ENCODE assay signal across 1 cellular context in the genomic region with DNA sequence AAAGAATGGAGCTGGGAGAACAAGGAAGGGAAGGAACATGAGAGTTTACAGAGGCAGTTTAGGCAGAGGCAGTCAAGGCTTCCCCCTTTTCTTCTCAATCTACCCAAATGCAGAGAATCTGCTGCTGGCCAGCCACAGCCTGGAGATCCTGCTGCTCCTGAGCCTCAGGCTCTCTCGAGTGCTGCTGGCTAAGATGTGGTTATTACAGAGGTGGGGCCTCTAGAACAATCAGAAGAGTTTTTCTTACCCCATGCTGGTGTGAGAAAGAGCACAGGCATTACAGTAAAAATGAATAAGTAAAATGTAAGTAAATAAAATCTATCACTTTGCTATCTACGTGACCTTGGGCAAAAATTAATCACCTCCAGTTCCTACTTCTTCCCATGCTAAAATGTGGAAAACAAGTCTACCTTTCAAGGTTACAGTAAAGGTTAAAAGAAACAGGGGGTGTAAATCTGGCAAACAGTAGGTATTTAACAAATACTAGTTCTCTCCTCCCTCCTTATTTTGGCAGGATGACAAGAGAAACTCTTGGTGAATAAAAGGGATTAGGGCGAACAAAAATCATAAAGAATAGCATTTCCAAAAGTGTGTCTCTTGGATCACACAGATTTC.
TF ChIP-seq lines count a peak whose summit lies in the region.

No MANE protein-coding gene starts in this region.

TF ChIP-seq in GM23338, 12 proteins besides CTCF, POLR2A, EP300 and RAD21:
- TF ChIP-seq, protein P1, sequence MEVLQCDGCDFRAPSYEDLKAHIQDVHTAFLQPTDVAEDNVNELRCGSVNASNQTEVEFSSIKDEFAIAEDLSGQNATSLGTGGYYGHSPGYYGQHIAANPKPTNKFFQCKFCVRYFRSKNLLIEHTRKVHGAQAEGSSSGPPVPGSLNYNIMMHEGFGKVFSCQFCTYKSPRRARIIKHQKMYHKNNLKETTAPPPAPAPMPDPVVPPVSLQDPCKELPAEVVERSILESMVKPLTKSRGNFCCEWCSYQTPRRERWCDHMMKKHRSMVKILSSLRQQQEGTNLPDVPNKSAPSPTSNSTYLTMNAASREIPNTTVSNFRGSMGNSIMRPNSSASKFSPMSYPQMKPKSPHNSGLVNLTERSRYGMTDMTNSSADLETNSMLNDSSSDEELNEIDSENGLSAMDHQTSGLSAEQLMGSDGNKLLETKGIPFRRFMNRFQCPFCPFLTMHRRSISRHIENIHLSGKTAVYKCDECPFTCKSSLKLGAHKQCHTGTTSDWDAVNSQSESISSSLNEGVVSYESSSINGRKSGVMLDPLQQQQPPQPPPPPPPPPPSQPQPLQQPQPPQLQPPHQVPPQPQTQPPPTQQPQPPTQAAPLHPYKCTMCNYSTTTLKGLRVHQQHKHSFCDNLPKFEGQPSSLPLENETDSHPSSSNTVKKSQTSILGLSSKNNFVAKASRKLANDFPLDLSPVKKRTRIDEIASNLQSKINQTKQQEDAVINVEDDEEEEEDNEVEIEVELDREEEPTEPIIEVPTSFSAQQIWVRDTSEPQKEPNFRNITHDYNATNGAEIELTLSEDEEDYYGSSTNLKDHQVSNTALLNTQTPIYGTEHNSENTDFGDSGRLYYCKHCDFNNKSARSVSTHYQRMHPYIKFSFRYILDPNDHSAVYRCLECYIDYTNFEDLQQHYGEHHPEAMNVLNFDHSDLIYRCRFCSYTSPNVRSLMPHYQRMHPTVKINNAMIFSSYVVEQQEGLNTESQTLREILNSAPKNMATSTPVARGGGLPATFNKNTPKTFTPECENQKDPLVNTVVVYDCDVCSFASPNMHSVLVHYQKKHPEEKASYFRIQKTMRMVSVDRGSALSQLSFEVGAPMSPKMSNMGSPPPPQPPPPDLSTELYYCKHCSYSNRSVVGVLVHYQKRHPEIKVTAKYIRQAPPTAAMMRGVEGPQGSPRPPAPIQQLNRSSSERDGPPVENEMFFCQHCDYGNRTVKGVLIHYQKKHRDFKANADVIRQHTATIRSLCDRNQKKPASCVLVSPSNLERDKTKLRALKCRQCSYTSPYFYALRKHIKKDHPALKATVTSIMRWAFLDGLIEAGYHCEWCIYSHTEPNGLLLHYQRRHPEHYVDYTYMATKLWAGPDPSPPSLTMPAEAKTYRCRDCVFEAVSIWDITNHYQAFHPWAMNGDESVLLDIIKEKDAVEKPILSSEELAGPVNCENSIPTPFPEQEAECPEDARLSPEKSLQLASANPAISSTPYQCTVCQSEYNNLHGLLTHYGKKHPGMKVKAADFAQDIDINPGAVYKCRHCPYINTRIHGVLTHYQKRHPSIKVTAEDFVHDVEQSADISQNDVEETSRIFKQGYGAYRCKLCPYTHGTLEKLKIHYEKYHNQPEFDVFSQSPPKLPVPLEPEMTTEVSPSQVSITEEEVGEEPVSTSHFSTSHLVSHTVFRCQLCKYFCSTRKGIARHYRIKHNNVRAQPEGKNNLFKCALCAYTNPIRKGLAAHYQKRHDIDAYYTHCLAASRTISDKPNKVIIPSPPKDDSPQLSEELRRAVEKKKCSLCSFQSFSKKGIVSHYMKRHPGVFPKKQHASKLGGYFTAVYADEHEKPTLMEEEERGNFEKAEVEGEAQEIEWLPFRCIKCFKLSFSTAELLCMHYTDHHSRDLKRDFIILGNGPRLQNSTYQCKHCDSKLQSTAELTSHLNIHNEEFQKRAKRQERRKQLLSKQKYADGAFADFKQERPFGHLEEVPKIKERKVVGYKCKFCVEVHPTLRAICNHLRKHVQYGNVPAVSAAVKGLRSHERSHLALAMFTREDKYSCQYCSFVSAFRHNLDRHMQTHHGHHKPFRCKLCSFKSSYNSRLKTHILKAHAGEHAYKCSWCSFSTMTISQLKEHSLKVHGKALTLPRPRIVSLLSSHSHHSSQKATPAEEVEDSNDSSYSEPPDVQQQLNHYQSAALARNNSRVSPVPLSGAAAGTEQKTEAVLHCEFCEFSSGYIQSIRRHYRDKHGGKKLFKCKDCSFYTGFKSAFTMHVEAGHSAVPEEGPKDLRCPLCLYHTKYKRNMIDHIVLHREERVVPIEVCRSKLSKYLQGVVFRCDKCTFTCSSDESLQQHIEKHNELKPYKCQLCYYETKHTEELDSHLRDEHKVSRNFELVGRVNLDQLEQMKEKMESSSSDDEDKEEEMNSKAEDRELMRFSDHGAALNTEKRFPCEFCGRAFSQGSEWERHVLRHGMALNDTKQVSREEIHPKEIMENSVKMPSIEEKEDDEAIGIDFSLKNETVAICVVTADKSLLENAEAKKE (CRISPR knock-in tag; IDR thresholded peaks at IDR 0.05), result peak; percentile 31; the same call in 1 of the 2 replicates
- TF ChIP-seq CREB1 (CRISPR knock-in tag; IDR thresholded peaks at IDR 0.05; ENCODE audit: low read depth), result no peak
